31 cellular contexts compared by ENCODE assay signal in genomic region chr9:94771096-94771495, GRCh38.
"Had no signal": no experiment of that assay in that cellular context is flagged by ENCODE, and none has a peak within 500 bp of the region (broad histone marks: within the 10 kb centered on the region; RNA-seq: fewer than 3 reads in every experiment).

No MANE protein-coding gene starts in this region.

- H3K36me3 ChIP-seq: adrenal gland, ascending aorta, brain microvascular endothelial cell, pancreas, prostate gland, transverse colon had no signal

- H3K4me1 ChIP-seq: adrenal gland, pancreas, prostate gland, testis had no signal

- H3K9me3 Mint-ChIP-seq: activated naive CD8-positive, alpha-beta T cell treated with anti-CD3 and anti-CD28 coated beads for 36 hours; endodermal cell; immature natural killer cell; naive thymus-derived CD4-positive, alpha-beta T cell; stimulated activated memory B cell treated with anti-CD40 and anti-IgM and Interleukin-4, amounts not matched to agents 10 μg/mL and 1 μg/mL and 100 μg/mL, for 72 hours had no signal

- H3K27ac ChIP-seq: adrenal gland, brain microvascular endothelial cell, pancreas, prostate gland, testis, transverse colon, VCaP had no signal

- DNase-seq: activated CD4-positive, alpha-beta T cell treated with anti-CD3 and anti-CD28 coated beads for 1 hour; activated CD8-positive, alpha-beta memory T cell treated with anti-CD3 and anti-CD28 coated beads for 24 hours; activated gamma-delta T cell treated with Interleukin-2 at 50 U/mL for 16 hours; activated naive CD8-positive, alpha-beta T cell treated with anti-CD3 and anti-CD28 coated beads for 36 hours; adrenal gland; brain microvascular endothelial cell; endodermal cell; foreskin fibroblast; head of caudate nucleus; hypothalamus; immature natural killer cell; kidney; midbrain; naive thymus-derived CD4-positive, alpha-beta T cell; nucleus accumbens; pancreas; retina; stimulated activated CD4-positive, alpha-beta T cell treated with anti-CD3 and anti-CD28 coated beads, Interleukin-12 subunit alpha, Interleukin-12 subunit beta, amount 100 ng/mL, for 4 hours; stimulated activated CD4-positive, alpha-beta T cell treated with anti-CD3 and anti-CD28 coated beads, Interleukin-4, amount 100 ng/mL, for 4 hours; stimulated activated CD8-positive, alpha-beta memory T cell treated with anti-CD3 and anti-CD28 coated beads, Interleukin-4, amount 100 ng/mL, for 48 hours; testis; transverse colon had no signal

- H3K27ac Mint-ChIP-seq: activated naive CD8-positive, alpha-beta T cell treated with anti-CD3 and anti-CD28 coated beads for 36 hours; naive thymus-derived CD4-positive, alpha-beta T cell; stimulated activated memory B cell treated with anti-CD40 and anti-IgM and Interleukin-4, amounts not matched to agents 10 μg/mL and 1 μg/mL and 100 μg/mL, for 72 hours had no signal

- H3K4me3 Mint-ChIP-seq: activated naive CD8-positive, alpha-beta T cell treated with anti-CD3 and anti-CD28 coated beads for 36 hours; endodermal cell; immature natural killer cell; naive thymus-derived CD4-positive, alpha-beta T cell; stimulated activated memory B cell treated with anti-CD40 and anti-IgM and Interleukin-4, amounts not matched to agents 10 μg/mL and 1 μg/mL and 100 μg/mL, for 72 hours had no signal

- H3K27me3 ChIP-seq: adrenal gland, ascending aorta, brain microvascular endothelial cell, pancreas, testis, transverse colon had no signal

- H3K27me3 Mint-ChIP-seq: activated naive CD8-positive, alpha-beta T cell treated with anti-CD3 and anti-CD28 coated beads for 36 hours; naive thymus-derived CD4-positive, alpha-beta T cell; stimulated activated memory B cell treated with anti-CD40 and anti-IgM and Interleukin-4, amounts not matched to agents 10 μg/mL and 1 μg/mL and 100 μg/mL, for 72 hours had no signal

- H3K9me3 ChIP-seq: adrenal gland, ascending aorta, pancreas, prostate gland, testis, transverse colon had no signal

- ATAC-seq: esophagus mucosa; naive thymus-derived CD4-positive, alpha-beta T cell; sciatic nerve; stimulated activated memory B cell treated with anti-CD40 and anti-IgM and Interleukin-4, amounts not matched to agents 10 μg/mL and 1 μg/mL and 100 μg/mL, for 72 hours had no signal

- FAIRE-seq: kidney, pancreas, TTC549, urothelium cell line had no signal

- H3K4me3 ChIP-seq: adrenal gland, ascending aorta, pancreas, prostate gland, skin epidermis, testis, transverse colon had no signal
